Comparison of ENCODE assay signal across 27 cellular contexts in the genomic region with DNA sequence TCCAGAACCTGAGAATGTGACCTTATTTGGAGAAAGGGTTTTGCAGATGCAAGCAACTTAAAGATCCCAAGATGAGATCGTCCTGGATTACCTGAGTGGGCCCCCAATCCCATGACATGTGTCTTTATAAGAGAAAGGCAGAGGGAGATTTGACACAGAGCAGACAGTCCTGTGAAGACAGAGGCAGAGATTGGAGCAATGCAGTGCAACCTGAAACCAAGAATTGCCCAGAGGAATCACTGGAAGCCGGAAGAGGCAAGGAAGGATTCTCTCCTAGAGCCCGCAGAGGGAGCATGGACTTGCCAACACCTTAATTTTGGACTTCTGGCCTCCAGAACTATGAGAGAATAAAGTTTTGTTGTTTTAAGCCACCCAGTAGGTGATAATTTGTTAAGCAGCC.
DNase-seq lines count a peak whose midpoint lies in the region; ATAC-seq and TF ChIP-seq lines count a peak whose summit lies in the region.
"Had no signal": no experiment of that assay in that cellular context is flagged by ENCODE, and none has a peak within 500 bp of the region (broad histone marks: within the 10 kb centered on the region; RNA-seq: fewer than 3 reads in every experiment).

No MANE protein-coding gene starts in this region.

- H3K4me1 Mint-ChIP-seq in stimulated activated naive CD8-positive, alpha-beta T cell treated with anti-CD3 and anti-CD28 coated beads, Interleukin-15, Interleukin-2, amounts not matched to agents 100 ng/mL and 50 ng/mL, for 24 hours (ENCODE audit: low read depth), result peaks cover 79% of the 10 kb centered on the region
- peaks cover 84% of the 10 kb centered on the region for H3K4me1 Mint-ChIP-seq in activated CD4-positive, alpha-beta memory T cell treated with anti-CD3 and anti-CD28 coated beads for 36 hours (ENCODE audit: low read depth)
- H3K4me1 Mint-ChIP-seq in memory B cell, result peaks cover 20% of the 10 kb centered on the region
- H3K4me1 Mint-ChIP-seq in naive thymus-derived CD4-positive, alpha-beta T cell, result peaks cover 0 to 77% (median 9%) of the 10 kb centered on the region in 7 donors

- peaks cover 12% of the 10 kb centered on the region for H3K27me3 Mint-ChIP-seq in stimulated activated naive CD8-positive, alpha-beta T cell treated with anti-CD3 and anti-CD28 coated beads, Interleukin-15, Interleukin-2, amounts not matched to agents 100 ng/mL and 50 ng/mL, for 24 hours
- no peaks in the 10 kb centered on the region for H3K27me3 Mint-ChIP-seq in activated CD4-positive, alpha-beta memory T cell treated with anti-CD3 and anti-CD28 coated beads for 36 hours
- peaks cover 3% of the 10 kb centered on the region for H3K27me3 Mint-ChIP-seq in memory B cell
- peaks cover 0 to 42% (median 7%) of the 10 kb centered on the region in 5 donors for H3K27me3 Mint-ChIP-seq in naive thymus-derived CD4-positive, alpha-beta T cell

- CTCF ChIA-PET in activated CD4-positive, alpha-beta memory T cell treated with anti-CD3 and anti-CD28 coated beads for 36 hours (lab: Charles Lee), result interaction anchor here (0.7 kb wide), 1 partner anchor 41 kb away, joined by 3 read pairs; no protein-coding TSS in a partner anchor
- CTCF ChIA-PET in naive thymus-derived CD4-positive, alpha-beta T cell (lab: Charles Lee), result interaction anchor here (0.7 to 2.0 kb wide), 2 partner anchors 240 to 305 kb away, joined by 4 to 5 read pairs; no protein-coding TSS in a partner anchor

- no peaks in the 10 kb centered on the region for H3K9me3 ChIP-seq in uterus
- H3K9me3 ChIP-seq in naive thymus-derived CD4-positive, alpha-beta T cell (ENCODE audit: control insufficient read depth in 2 of 3, low read length in 3 of 3), result peaks cover 0 to 2% (median 0%) of the 10 kb centered on the region in 3 experiments
- H3K9me3 ChIP-seq: ovary had no signal

- no peak for TF ChIP-seq POLR2A in uterus (IDR thresholded peaks at IDR 0.05)

- no peak for TF ChIP-seq CTCF in uterus (IDR thresholded peaks at IDR 0.05)

- no peaks in the 10 kb centered on the region for H3K27me3 ChIP-seq in uterus
- no peaks in the 10 kb centered on the region for H3K27me3 ChIP-seq in naive thymus-derived CD4-positive, alpha-beta T cell (ENCODE audit: control insufficient read depth in 2 of 2, insufficient read depth in 2 of 2, low read length in 2 of 2)
- H3K27me3 ChIP-seq: ovary, stomach, transverse colon had no signal

- H3K36me3 ChIP-seq in uterus, result no peaks in the 10 kb centered on the region
- H3K36me3 ChIP-seq in naive thymus-derived CD4-positive, alpha-beta T cell (ENCODE audit: control insufficient read depth in 2 of 3, insufficient read depth in 3 of 3, low read length in 3 of 3), result no peaks in the 10 kb centered on the region
- H3K36me3 ChIP-seq: heart right ventricle, ovary, stomach, transverse colon had no signal

- H3K4me3 Mint-ChIP-seq in stimulated activated naive CD8-positive, alpha-beta T cell treated with anti-CD3 and anti-CD28 coated beads, Interleukin-15, Interleukin-2, amounts not matched to agents 100 ng/mL and 50 ng/mL, for 24 hours, result peak overlapping the region; percentile 14
- H3K4me3 Mint-ChIP-seq in activated CD4-positive, alpha-beta memory T cell treated with anti-CD3 and anti-CD28 coated beads for 36 hours, result no peak overlapping the region
- no peak overlapping the region for H3K4me3 Mint-ChIP-seq in memory B cell
- no peak overlapping the region for H3K4me3 Mint-ChIP-seq in naive thymus-derived CD4-positive, alpha-beta T cell
- H3K4me3 Mint-ChIP-seq: brain, mesothelial cell of epicardium, nephron had no signal

- no peaks in the 10 kb centered on the region for H3K4me1 ChIP-seq in uterus
- peaks cover 0 to 6% of the 10 kb centered on the region in 2 donors for H3K4me1 ChIP-seq in naive thymus-derived CD4-positive, alpha-beta T cell (ENCODE audit: control insufficient read depth in 2 of 2, insufficient read depth in 2 of 2, low read length in 2 of 2)

- no peak for ATAC-seq in stimulated activated naive CD8-positive, alpha-beta T cell treated with anti-CD3 and anti-CD28 coated beads, Interleukin-15, Interleukin-2, amounts not matched to agents 100 U/mL and 50 U/mL, for 24 hours
- no peak for ATAC-seq in memory B cell (ENCODE audit: low read depth)
- no peak for ATAC-seq in naive thymus-derived CD4-positive, alpha-beta T cell
- no peak for ATAC-seq in GM21619 (IDR thresholded peaks at IDR 0.05; ENCODE audit: unreplicated experiment)
- ATAC-seq: activated CD4-positive, CD25-positive, alpha-beta regulatory T cell treated with anti-CD3 and anti-CD28 coated beads, Interleukin-2, amount 50 U/mL, for 24 hours; foreskin keratinocyte; left lobe of liver had no signal

- intact Hi-C loops in activated CD4-positive, alpha-beta memory T cell treated with anti-CD3 and anti-CD28 coated beads for 36 hours (cut with micrococcal nuclease), result no loop called here
- intact Hi-C loops in uterus (cut with DNase I; ENCODE audit: low total_unique reads), result no loop called here
- intact Hi-C loops in naive thymus-derived CD4-positive, alpha-beta T cell (cut with micrococcal nuclease), result loop anchor here in 1 of 2 donors (5.0 kb wide), 1 partner anchor 47 kb away; no protein-coding TSS in a partner anchor

- peaks cover 17% of the 10 kb centered on the region for H3K9me3 Mint-ChIP-seq in stimulated activated naive CD8-positive, alpha-beta T cell treated with anti-CD3 and anti-CD28 coated beads, Interleukin-15, Interleukin-2, amounts not matched to agents 100 ng/mL and 50 ng/mL, for 24 hours
- H3K9me3 Mint-ChIP-seq in activated CD4-positive, alpha-beta memory T cell treated with anti-CD3 and anti-CD28 coated beads for 36 hours, result peaks cover 9% of the 10 kb centered on the region
- H3K9me3 Mint-ChIP-seq in memory B cell, result peaks cover 4% of the 10 kb centered on the region
- H3K9me3 Mint-ChIP-seq in naive thymus-derived CD4-positive, alpha-beta T cell, result peaks cover 0 to 10% (median 7%) of the 10 kb centered on the region in 11 donors

- DNase-seq in stimulated activated naive CD8-positive, alpha-beta T cell treated with anti-CD3 and anti-CD28 coated beads, Interleukin-15, Interleukin-2, amounts not matched to agents 100 U/mL and 50 U/mL, for 24 hours, result no peak
- no peak for DNase-seq in activated CD4-positive, alpha-beta memory T cell treated with anti-CD3 and anti-CD28 coated beads for 36 hours
- DNase-seq in memory B cell (ENCODE audit: low spot score in 2 of 2), result no peak
- DNase-seq in uterus, result no peak
- no peak for DNase-seq in HK-2 (ENCODE audit: unreplicated experiment)
- no peak for DNase-seq in naive thymus-derived CD4-positive, alpha-beta T cell
- DNase-seq: effector memory CD4-positive, alpha-beta T cell; EL; erythroblast; foreskin keratinocyte; heart right ventricle; NCI-H1105 treated with DMSO at 0.1 percent for 48 hours; NCI-H2029 treated with DMSO at 0.1 percent for 48 hours; NCI-H2227 treated with DMSO at 0.1 percent for 48 hours; NCI-H748 treated with DMSO at 0.1 percent for 48 hours; ovary; stimulated activated CD4-positive, alpha-beta T cell treated with anti-CD3 and anti-CD28 coated beads, Interleukin-4, amount 100 ng/mL, for 1 hour; stomach; transverse colon had no signal

- H3K4me3 ChIP-seq in uterus, result no peak overlapping the region
- no peak overlapping the region for H3K4me3 ChIP-seq in naive thymus-derived CD4-positive, alpha-beta T cell (ENCODE audit: low read length)
- H3K4me3 ChIP-seq: heart right ventricle, ovary, stomach, transverse colon had no signal

- H3K27ac ChIP-seq in uterus, result peak overlapping the region; percentile 5 to 70
- no peak overlapping the region for H3K27ac ChIP-seq in naive thymus-derived CD4-positive, alpha-beta T cell (ENCODE audit: low read depth, low read length)
- H3K27ac ChIP-seq: C4-2B, foreskin keratinocyte, heart right ventricle, ovary, stomach, transverse colon had no signal

- H3K36me3 Mint-ChIP-seq in stimulated activated naive CD8-positive, alpha-beta T cell treated with anti-CD3 and anti-CD28 coated beads, Interleukin-15, Interleukin-2, amounts not matched to agents 100 ng/mL and 50 ng/mL, for 24 hours (ENCODE audit: low read depth), result peaks cover 16% of the 10 kb centered on the region
- peaks cover 6% of the 10 kb centered on the region for H3K36me3 Mint-ChIP-seq in activated CD4-positive, alpha-beta memory T cell treated with anti-CD3 and anti-CD28 coated beads for 36 hours
- H3K36me3 Mint-ChIP-seq in memory B cell, result peaks cover 4% of the 10 kb centered on the region
- H3K36me3 Mint-ChIP-seq in naive thymus-derived CD4-positive, alpha-beta T cell, result peaks cover 0 to 12% (median 0%) of the 10 kb centered on the region in 5 donors

- peak overlapping the region; percentile 88 for H3K27ac Mint-ChIP-seq in stimulated activated naive CD8-positive, alpha-beta T cell treated with anti-CD3 and anti-CD28 coated beads, Interleukin-15, Interleukin-2, amounts not matched to agents 100 ng/mL and 50 ng/mL, for 24 hours
- peak overlapping the region; percentile 90 for H3K27ac Mint-ChIP-seq in activated CD4-positive, alpha-beta memory T cell treated with anti-CD3 and anti-CD28 coated beads for 36 hours
- peak overlapping the region; percentile 75 for H3K27ac Mint-ChIP-seq in memory B cell
- H3K27ac Mint-ChIP-seq in naive thymus-derived CD4-positive, alpha-beta T cell, result peak overlapping the region in 1 of 9 donors; percentile 50
- H3K27ac Mint-ChIP-seq: brain, mesothelial cell of epicardium, nephron had no signal

- POLR2A ChIA-PET in activated CD4-positive, alpha-beta memory T cell treated with anti-CD3 and anti-CD28 coated beads for 36 hours (lab: Charles Lee), result interaction anchor here (3.4 kb wide), 1 partner anchor 10 kb away, joined by 42 read pairs; no protein-coding TSS in a partner anchor
- POLR2A ChIA-PET in naive thymus-derived CD4-positive, alpha-beta T cell (lab: Charles Lee), result no interaction called here
